In genomic region chr7:2921748-2922147, GRCh38 we compare ENCODE assay signal across 11 cellular contexts.
DNase-seq lines count a peak whose midpoint lies in the region; ATAC-seq and TF ChIP-seq lines count a peak whose summit lies in the region.
"Had no signal": no experiment of that assay in that cellular context is flagged by ENCODE, and none has a peak within 500 bp of the region (broad histone marks: within the 10 kb centered on the region; RNA-seq: fewer than 3 reads in every experiment).

No MANE protein-coding gene starts in this region.

- POLR2A ChIA-PET in Panc1 (lab: Charles Lee): no interaction called here

- H3K27me3 ChIP-seq in cardiac muscle cell (no peaks in the 10 kb centered on the region), Panc1 (ENCODE audit: control insufficient read depth, insufficient read depth, low read length) (peaks cover 4% of the 10 kb centered on the region; the same call in 1 of the 2 replicates), upper lobe of left lung (no peaks in the 10 kb centered on the region)

- H3K4me3 Mint-ChIP-seq in stimulated activated naive B cell treated with anti-CD40 and anti-IgM and Interleukin-4, amounts not matched to agents 10 μg/mL and 1 μg/mL and 100 μg/mL, for 72 hours: no peak overlapping the region
- H3K4me3 Mint-ChIP-seq: activated T-cell treated with anti-CD3 and anti-CD28 coated beads, Interleukin-2, amount 50 U/mL, for 72 hours; stimulated activated memory B cell treated with anti-CD40 and anti-IgM and Interleukin-4, amounts not matched to agents 10 μg/mL and 1 μg/mL and 100 μg/mL, for 72 hours had no signal

- H3K36me3 ChIP-seq in cardiac muscle cell (no peaks in the 10 kb centered on the region), Panc1 (ENCODE audit: control insufficient read depth, insufficient read depth, low read length) (no peaks in the 10 kb centered on the region), upper lobe of left lung (no peaks in the 10 kb centered on the region)

- CTCF ChIA-PET in Panc1 (lab: Charles Lee): interaction anchor here (0.6 to 1.3 kb wide), 5 partner anchors 11 to 257 kb away, joined by 3 read pairs; no protein-coding TSS in a partner anchor

- TF ChIP-seq POLR2A in upper lobe of left lung (IDR thresholded peaks at IDR 0.05): no peak

- H3K4me3 ChIP-seq in cardiac muscle cell (no peak overlapping the region), Panc1 (ENCODE audit: low read depth in 2 of 2, low read length in 2 of 2) (no peak overlapping the region), fibroblast of the aortic adventitia (ENCODE audit: low read depth, low read length) (no peak overlapping the region), upper lobe of left lung (no peak overlapping the region)

- H3K36me3 Mint-ChIP-seq in stimulated activated naive B cell treated with anti-CD40 and anti-IgM and Interleukin-4, amounts not matched to agents 10 μg/mL and 1 μg/mL and 100 μg/mL, for 72 hours: peaks cover 73 to 82% of the 10 kb centered on the region in 2 donors

- no peak for TF ChIP-seq EP300 in upper lobe of left lung (IDR thresholded peaks at IDR 0.05)

- H3K4me1 Mint-ChIP-seq in stimulated activated naive B cell treated with anti-CD40 and anti-IgM and Interleukin-4, amounts not matched to agents 10 μg/mL and 1 μg/mL and 100 μg/mL, for 72 hours: peaks cover 0 to 9% of the 10 kb centered on the region in 2 donors

- H3K9me3 Mint-ChIP-seq in stimulated activated naive B cell treated with anti-CD40 and anti-IgM and Interleukin-4, amounts not matched to agents 10 μg/mL and 1 μg/mL and 100 μg/mL, for 72 hours: peaks cover 0 to 6% of the 10 kb centered on the region in 2 donors

- H3K27ac ChIP-seq in cardiac muscle cell (no peak overlapping the region), Panc1 (ENCODE audit: low read length) (no peak overlapping the region), upper lobe of left lung (no peak overlapping the region)

- DNase-seq in cardiac muscle cell (ENCODE audit: low read depth in 1 of 2, low spot score in 1 of 2): peak in 1 of 2 donors; percentile 47
- no peak for DNase-seq in Right ventricle myocardium inferior (ENCODE audit: missing footprints)
- DNase-seq in Panc1 (ENCODE audit: low read depth, low spot score): no peak
- DNase-seq in fibroblast of the aortic adventitia (ENCODE audit: low read depth): no peak
- no peak for DNase-seq in stimulated activated naive B cell treated with anti-CD40 and anti-IgM and Interleukin-4, amounts not matched to agents 10 μg/mL and 1 μg/mL and 100 μg/mL, for 72 hours
- DNase-seq in upper lobe of left lung: no peak
- DNase-seq in T-helper 2 cell: no peak
- no peak for DNase-seq in omental fat pad (ENCODE audit: low spot score)
- DNase-seq: activated T-cell treated with anti-CD3 and anti-CD28 coated beads, Interleukin-2, amount 50 U/mL, for 72 hours; NCI-H446 treated with DMSO at 0.1 percent for 48 hours had no signal

- BruUV-seq in Panc1 (replicated peaks; lab: Mats Ljungman, UMichigan): no TSS peak

- H3K9me3 ChIP-seq in cardiac muscle cell (ENCODE audit: low read depth) (no peaks in the 10 kb centered on the region), Panc1 (ENCODE audit: control insufficient read depth, insufficient read depth, low read depth, low read length) (no peaks in the 10 kb centered on the region), upper lobe of left lung (no peaks in the 10 kb centered on the region)

- no peaks in the 10 kb centered on the region for H3K4me1 ChIP-seq in cardiac muscle cell (ENCODE audit: low read depth)
- peaks cover 10% of the 10 kb centered on the region for H3K4me1 ChIP-seq in Panc1 (ENCODE audit: control insufficient read depth, insufficient read depth, low read length)
- no peaks in the 10 kb centered on the region for H3K4me1 ChIP-seq in upper lobe of left lung

- ATAC-seq in Right ventricle myocardium inferior: no peak
- ATAC-seq in Panc1: peak; percentile 50; the same call in 1 of the 2 replicates
- no peak for ATAC-seq in stimulated activated naive B cell treated with anti-CD40 and anti-IgM and Interleukin-4, amounts not matched to agents 10 μg/mL and 1 μg/mL and 100 μg/mL, for 72 hours (replicated peaks)
- ATAC-seq in upper lobe of left lung (ENCODE audit: low FRiP score in 2 of 2): no peak
- ATAC-seq in omental fat pad (ENCODE audit: low FRiP score): no peak
- ATAC-seq: activated T-cell treated with anti-CD3 and anti-CD28 coated beads, Interleukin-2, amount 50 U/mL, for 72 hours; stimulated activated memory B cell treated with anti-CD40 and anti-IgM and Interleukin-4, amounts not matched to agents 10 μg/mL and 1 μg/mL and 100 μg/mL, for 72 hours had no signal

- WGBS in upper lobe of left lung, 2 donors: 57 to 64% methylated on average over 6 to 7 of the region's 7 CpGs

- TF ChIP-seq CTCF in cardiac muscle cell (IDR thresholded peaks at IDR 0.05; ENCODE audit: low read depth, low read length): peak; percentile 41
- TF ChIP-seq CTCF in Panc1 (IDR thresholded peaks at IDR 0.05): no peak; the same call in 1 of the 2 replicates
- peak; percentile 25 for TF ChIP-seq CTCF in fibroblast of the aortic adventitia (IDR thresholded peaks at IDR 0.05; ENCODE audit: insufficient read depth, low read length)
- no peak for TF ChIP-seq CTCF in upper lobe of left lung (IDR thresholded peaks at IDR 0.05)
- no peak for TF ChIP-seq CTCF in omental fat pad (IDR thresholded peaks at IDR 0.05)

- H3K27ac Mint-ChIP-seq in stimulated activated naive B cell treated with anti-CD40 and anti-IgM and Interleukin-4, amounts not matched to agents 10 μg/mL and 1 μg/mL and 100 μg/mL, for 72 hours: peak overlapping the region; percentile 75
- H3K27ac Mint-ChIP-seq: activated T-cell treated with anti-CD3 and anti-CD28 coated beads, Interleukin-2, amount 50 U/mL, for 72 hours; stimulated activated memory B cell treated with anti-CD40 and anti-IgM and Interleukin-4, amounts not matched to agents 10 μg/mL and 1 μg/mL and 100 μg/mL, for 72 hours had no signal

- in situ Hi-C loops in Panc1 (cut with HindIII; ENCODE audit: low pct_unique_long_range_greater_than_20kb, low sequenced_read_pairs): no loop called here

- no peaks in the 10 kb centered on the region for H3K27me3 Mint-ChIP-seq in stimulated activated naive B cell treated with anti-CD40 and anti-IgM and Interleukin-4, amounts not matched to agents 10 μg/mL and 1 μg/mL and 100 μg/mL, for 72 hours
- H3K27me3 Mint-ChIP-seq: stimulated activated memory B cell treated with anti-CD40 and anti-IgM and Interleukin-4, amounts not matched to agents 10 μg/mL and 1 μg/mL and 100 μg/mL, for 72 hours had no signal

- intact Hi-C loops in Right ventricle myocardium inferior (cut with DNase I) (no loop called here), Panc1 (cut with micrococcal nuclease; ENCODE audit: unreplicated experiment) (no loop called here)

Comparison
In these comparisons a context has a peak if more than half of its experiments do, and no peak if none do; other contexts are left out.
1. CTCF ChIP-seq: peak in cardiac muscle cell (single experiment) and fibroblast of the aortic adventitia (single experiment); none in Panc1 (single experiment), upper lobe of left lung (0 of 6) and omental fat pad (0 of 3).